12 cellular contexts compared by ENCODE assay signal in genomic region chr5:78972654-78973428, GRCh38. TPM values are rescaled to one million over a fixed set of nuclear protein-coding genes. Genes with fewer than 3 reads are reported as not detected.
DNase-seq lines count a peak whose midpoint lies in the region; ATAC-seq, FAIRE-seq and TF ChIP-seq lines count a peak whose summit lies in the region.
"Had no signal": no experiment of that assay in that cellular context is flagged by ENCODE, and none has a peak within 500 bp of the region (broad histone marks: within the 10 kb centered on the region; RNA-seq: fewer than 3 reads in every experiment).

No MANE protein-coding gene starts in this region.

- H3K27ac ChIP-seq in SJCRH30 = no peak overlapping the region
- H3K27ac ChIP-seq: SJSA1 had no signal

- no peak overlapping the region for H3K27ac Mint-ChIP-seq in Calu3 (ENCODE audit: unreplicated experiment)

- no peak for DNase-seq in GM12892 (ENCODE audit: insufficient read length)
- DNase-seq in foreskin melanocyte = peak; percentile 63
- DNase-seq in renal cortical epithelial cell (ENCODE audit: low read depth) = peak; percentile 25
- no peak for DNase-seq in Calu3
- no peak for DNase-seq in SJCRH30
- DNase-seq: activated T-cell treated with anti-CD3 and anti-CD28 coated beads, Interleukin-2, amount 50 U/mL, for 48 hours; stimulated activated CD4-positive, alpha-beta T cell treated with anti-CD3 and anti-CD28 coated beads, Interleukin-2, amount 100 ng/mL, for 24 hours had no signal

- FAIRE-seq in GM12892 (lab: Jason Lieb, UNC) = peak; percentile 17
- FAIRE-seq: G401.6 had no signal

- ATAC-seq in SK-N-SH treated with all-trans-retinoic acid at 6 μM for 48 hours (peak; percentile 88), HG03175 (IDR thresholded peaks at IDR 0.05; ENCODE audit: unreplicated experiment) (no peak), GM21786 (IDR thresholded peaks at IDR 0.05; ENCODE audit: unreplicated experiment) (no peak)

- no peaks in the 10 kb centered on the region for H3K36me3 Mint-ChIP-seq in Calu3 (ENCODE audit: insufficient read depth, unreplicated experiment)

- H3K36me3 ChIP-seq in SJCRH30 = peaks cover under 1% of the 10 kb centered on the region; the same call in 1 of the 2 replicates
- H3K36me3 ChIP-seq: SJSA1 had no signal

- H3K9me3 Mint-ChIP-seq in Calu3 (ENCODE audit: low read depth, unreplicated experiment) = no peaks in the 10 kb centered on the region

- H3K4me3 Mint-ChIP-seq in Calu3 (ENCODE audit: low read depth, unreplicated experiment) = no peak overlapping the region

- peaks cover 23% of the 10 kb centered on the region for H3K4me1 Mint-ChIP-seq in Calu3 (ENCODE audit: low read depth, unreplicated experiment)

- BruUV-seq in Calu3 (replicated peaks; lab: Mats Ljungman, UMichigan) = no TSS peak

- no peaks in the 10 kb centered on the region for H3K4me1 ChIP-seq in SJCRH30

- intact Hi-C loops in Calu3 (cut with micrococcal nuclease; ENCODE audit: unreplicated experiment) = no loop called here

- TF ChIP-seq POLR2A in GM12892 (IDR thresholded peaks at IDR 0.05; ENCODE audit: low read depth, low read length) = no peak

- H3K9me3 ChIP-seq in SJCRH30 (replicated peaks) = no peaks in the 10 kb centered on the region
- H3K9me3 ChIP-seq: SJSA1 had no signal

- no peak overlapping the region for H3K4me3 ChIP-seq in SJCRH30
- H3K4me3 ChIP-seq: SJSA1 had no signal

- no peak for TF ChIP-seq CTCF in Calu3 (IDR thresholded peaks at IDR 0.05; ENCODE audit: unreplicated experiment)

- H3K27me3 Mint-ChIP-seq in Calu3 (ENCODE audit: unreplicated experiment) = no peaks in the 10 kb centered on the region

- no peaks in the 10 kb centered on the region for H3K27me3 ChIP-seq in SJCRH30
- H3K27me3 ChIP-seq: SJSA1 had no signal

- CTCF ChIA-PET in Calu3 (lab: Charles Lee) = no interaction called here

TF ChIP-seq in SK-N-SH treated with all-trans-retinoic acid at 6 μM for 48 hours, 23 proteins besides CTCF, POLR2A, EP300 and RAD21:
- TF ChIP-seq CSDC2 (CRISPR knock-in tag; IDR thresholded peaks at IDR 0.05) = no peak
- TF ChIP-seq OSR1 (CRISPR knock-in tag; IDR thresholded peaks at IDR 0.05) = no peak
- peak; percentile 60; the same call in 1 of the 2 replicates for TF ChIP-seq ZFP3 (CRISPR knock-in tag; IDR thresholded peaks at IDR 0.05)
- no peak for TF ChIP-seq ESRRG (CRISPR knock-in tag; IDR thresholded peaks at IDR 0.05)
- TF ChIP-seq TCF4 (CRISPR knock-in tag; IDR thresholded peaks at IDR 0.05; ENCODE audit: borderline replicate concordance) = peak; percentile 69
- TF ChIP-seq PPARA (CRISPR knock-in tag; IDR thresholded peaks at IDR 0.05; ENCODE audit: borderline replicate concordance) = no peak
- TF ChIP-seq, protein P1, sequence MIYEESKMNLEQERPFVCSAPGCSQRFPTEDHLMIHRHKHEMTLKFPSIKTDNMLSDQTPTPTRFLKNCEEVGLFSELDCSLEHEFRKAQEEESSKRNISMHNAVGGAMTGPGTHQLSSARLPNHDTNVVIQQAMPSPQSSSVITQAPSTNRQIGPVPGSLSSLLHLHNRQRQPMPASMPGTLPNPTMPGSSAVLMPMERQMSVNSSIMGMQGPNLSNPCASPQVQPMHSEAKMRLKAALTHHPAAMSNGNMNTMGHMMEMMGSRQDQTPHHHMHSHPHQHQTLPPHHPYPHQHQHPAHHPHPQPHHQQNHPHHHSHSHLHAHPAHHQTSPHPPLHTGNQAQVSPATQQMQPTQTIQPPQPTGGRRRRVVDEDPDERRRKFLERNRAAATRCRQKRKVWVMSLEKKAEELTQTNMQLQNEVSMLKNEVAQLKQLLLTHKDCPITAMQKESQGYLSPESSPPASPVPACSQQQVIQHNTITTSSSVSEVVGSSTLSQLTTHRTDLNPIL (CRISPR knock-in tag; IDR thresholded peaks at IDR 0.05; ENCODE audit: low read depth) = 0 out of 2 replicates have a peak, but pooled peaks have one; percentile 22
- peak; percentile 92 for TF ChIP-seq ISL1 (CRISPR knock-in tag; IDR thresholded peaks at IDR 0.05)
- no peak; the same call in 1 of the 2 replicates for TF ChIP-seq TOX (CRISPR knock-in tag; IDR thresholded peaks at IDR 0.05; ENCODE audit: borderline replicate concordance)
- TF ChIP-seq BACH2 (CRISPR knock-in tag; IDR thresholded peaks at IDR 0.05; ENCODE audit: borderline replicate concordance) = no peak
- TF ChIP-seq ARNTL (CRISPR knock-in tag; IDR thresholded peaks at IDR 0.05; ENCODE audit: borderline replicate concordance, low read depth) = no peak
- no peak for TF ChIP-seq PATZ1 (CRISPR knock-in tag; IDR thresholded peaks at IDR 0.05; ENCODE audit: borderline replicate concordance)
- TF ChIP-seq TSHZ2 (CRISPR knock-in tag; IDR thresholded peaks at IDR 0.05) = peak; percentile 96
- no peak for TF ChIP-seq ZNF70 (CRISPR knock-in tag; IDR thresholded peaks at IDR 0.05)
- peak; percentile 69; the same call in 1 of the 2 replicates for TF ChIP-seq ZC3H10 (CRISPR knock-in tag; IDR thresholded peaks at IDR 0.05)

RNA-seq across cellular contexts. Expression of gene ARSB, which starts 12.3 kb away (rescaled TPM):
- polyA plus RNA-seq in GM12892 (2012; ENCODE audit: missing spikeins) = 3.3 TPM
- total RNA-seq in renal cortical epithelial cell (15.1 and 19.5 TPM in 2 replicates), Calu3 (2022) (14.1 and 21.4 TPM in 2 replicates)
- total RNA-seq in SJCRH30 (2014; rRNA removed; shearing (Covaris generic)) = 15.2 and 16.4 TPM in 2 replicates

Comparison
In these comparisons a context has a peak if more than half of its experiments do, and no peak if none do; other contexts are left out.
1. DNase-seq: peak in foreskin melanocyte (single experiment) and renal cortical epithelial cell (single experiment); none in GM12892 (single experiment), Calu3 (single experiment) and SJCRH30 (0 of 2).